Comparison of ENCODE assay signal across 8 cellular contexts in genomic region chr17:81911277-81911961, GRCh38. TPM values are rescaled to one million over a fixed set of nuclear protein-coding genes. Genes with fewer than 3 reads are reported as not detected.
A peak's percentile ranks its signal among the peaks of the same experiment; 100 is the strongest.
DNase-seq lines count a peak whose midpoint lies in the region; ATAC-seq and TF ChIP-seq lines count a peak whose summit lies in the region.

Gene PCYT2 (minus strand): TSS chr17:81911399. CDS start chr17:81911355, 44 bp downstream.

- H3K4me3 Mint-ChIP-seq in activated CD4-positive, alpha-beta T cell treated with anti-CD3 and anti-CD28 coated beads for 36 hours: peak within 1 kb of the TSS; percentile 79
- H3K4me3 Mint-ChIP-seq in chondrocyte (ENCODE audit: unreplicated experiment): peak within 1 kb of the TSS; percentile 77

- no peak within 1 kb of the TSS for H3K27ac ChIP-seq in AG04450 (ENCODE audit: low read depth, low read length)

- POLR2A ChIA-PET in AG04450 (lab: Yijun Ruan, JAX): interaction anchor here (1.4 kb wide), 1 partner anchor 16 kb away, joined by 4 read pairs; the partner anchor contains the start of gene MAFG
- POLR2A ChIA-PET in activated CD4-positive, alpha-beta T cell treated with anti-CD3 and anti-CD28 coated beads for 36 hours (lab: Charles Lee): interaction anchor here (0.6 kb wide), 1 partner anchor 20 kb away, joined by 3 read pairs; the partner anchor contains the start of genes ALYREF and ANAPC11

- peaks cover 14% of the 10 kb centered on the region for H3K4me1 Mint-ChIP-seq in activated CD4-positive, alpha-beta T cell treated with anti-CD3 and anti-CD28 coated beads for 36 hours
- peaks cover 15% of the 10 kb centered on the region for H3K4me1 Mint-ChIP-seq in chondrocyte (ENCODE audit: low read depth)

- H3K36me3 Mint-ChIP-seq in activated CD4-positive, alpha-beta T cell treated with anti-CD3 and anti-CD28 coated beads for 36 hours (ENCODE audit: low read depth): peaks cover 41% of the 10 kb centered on the region
- H3K36me3 Mint-ChIP-seq in chondrocyte (ENCODE audit: low read depth): peaks cover 13% of the 10 kb centered on the region

- intact Hi-C loops in activated CD4-positive, alpha-beta T cell treated with anti-CD3 and anti-CD28 coated beads for 36 hours (cut with DNase I, micrococcal nuclease): loop anchor here (1.0 to 10.0 kb wide), 13 partner anchors 15 to 786 kb away; partner anchors contain the start of genes MAFG (in 2 of the 2), ALYREF (in 1 of the 2), ANAPC11 (in 1 of the 2) and ARHGDIA (in 1 of the 2)

- DNase-seq in AG04450 (ENCODE audit: low read depth, low spot score) (peak; percentile 42), NCI-H510A (lab: John Stamatoyannopoulos, UW) (peak; percentile 91), chondrocyte (ENCODE audit: low spot score) (no peak), kidney tubule cell (ENCODE audit: low spot score) (peak; percentile 89)
- peak; percentile 97 for DNase-seq in activated CD4-positive, alpha-beta T cell treated with anti-CD3 and anti-CD28 coated beads for 36 hours
- peak; percentile 75 to 92 (median 83) for DNase-seq in stimulated activated CD4-positive, alpha-beta T cell treated with anti-CD3 and anti-CD28 coated beads, Interleukin-1b, Interleukin-23, amount 100 ng/mL, for 24 hours (ENCODE audit: low read depth in 4 of 4, low spot score in 1 of 4)

- TF ChIP-seq CTCF in AG04450 (IDR thresholded peaks at IDR 0.05; ENCODE audit: low read depth, low read length) (no peak), chondrocyte (IDR thresholded peaks at IDR 0.05) (no peak)

- CTCF ChIA-PET in AG04450 (lab: Charles Lee): no interaction called here
- CTCF ChIA-PET in activated CD4-positive, alpha-beta T cell treated with anti-CD3 and anti-CD28 coated beads for 36 hours (lab: Charles Lee): interaction anchor here (0.6 kb wide), 2 partner anchors 18 to 396 kb away, joined by 4 read pairs; no protein-coding TSS in a partner anchor

- peaks cover 4% of the 10 kb centered on the region; the same call in 1 of the 2 replicates for H3K9me3 ChIP-seq in AG04450 (ENCODE audit: control insufficient read depth, insufficient read depth, low read length)

- peak within 1 kb of the TSS; percentile 74 for H3K4me3 ChIP-seq in AG04450 (ENCODE audit: low read depth, low read length)

- no peaks in the 10 kb centered on the region for H3K9me3 Mint-ChIP-seq in activated CD4-positive, alpha-beta T cell treated with anti-CD3 and anti-CD28 coated beads for 36 hours (ENCODE audit: low read depth)
- H3K9me3 Mint-ChIP-seq in chondrocyte (ENCODE audit: low read depth): no peaks in the 10 kb centered on the region

- H3K27ac Mint-ChIP-seq in activated CD4-positive, alpha-beta T cell treated with anti-CD3 and anti-CD28 coated beads for 36 hours: no peak within 1 kb of the TSS
- peak within 1 kb of the TSS; percentile 54 for H3K27ac Mint-ChIP-seq in chondrocyte (ENCODE audit: unreplicated experiment)

- H3K27me3 ChIP-seq in AG04450 (ENCODE audit: control insufficient read depth, insufficient read depth, low read length): no peaks in the 10 kb centered on the region

- H3K27me3 Mint-ChIP-seq in activated CD4-positive, alpha-beta T cell treated with anti-CD3 and anti-CD28 coated beads for 36 hours: no peaks in the 10 kb centered on the region
- no peaks in the 10 kb centered on the region for H3K27me3 Mint-ChIP-seq in chondrocyte (ENCODE audit: low read depth)

- ATAC-seq in GM19035 (IDR thresholded peaks at IDR 0.05; ENCODE audit: unreplicated experiment): peak; percentile 70
- peak; percentile 64 for ATAC-seq in HG03342 (IDR thresholded peaks at IDR 0.05; ENCODE audit: unreplicated experiment)
- ATAC-seq in activated CD4-positive, alpha-beta T cell treated with anti-CD3 and anti-CD28 coated beads for 36 hours: peak; percentile 96

RNA-seq across cellular contexts. Expression of gene PCYT2, which starts in this region (rescaled TPM):
- 25.2 and 31.8 TPM in 2 replicates for polyA plus RNA-seq in AG04450 (2011; rRNA removed)
- 25.9 and 33.5 TPM in 2 replicates for polyA minus RNA-seq in AG04450 (2011; rRNA and poly(A)+ RNA removed)
- 10 to 100 TPM; 19.7 to 24.0 TPM for total RNA-seq in activated CD4-positive, alpha-beta T cell treated with anti-CD3 and anti-CD28 coated beads for 36 hours
- total RNA-seq in chondrocyte: 28.5 to 32.5 TPM (median 28.8 TPM) in 3 replicates
